In the genomic region with DNA sequence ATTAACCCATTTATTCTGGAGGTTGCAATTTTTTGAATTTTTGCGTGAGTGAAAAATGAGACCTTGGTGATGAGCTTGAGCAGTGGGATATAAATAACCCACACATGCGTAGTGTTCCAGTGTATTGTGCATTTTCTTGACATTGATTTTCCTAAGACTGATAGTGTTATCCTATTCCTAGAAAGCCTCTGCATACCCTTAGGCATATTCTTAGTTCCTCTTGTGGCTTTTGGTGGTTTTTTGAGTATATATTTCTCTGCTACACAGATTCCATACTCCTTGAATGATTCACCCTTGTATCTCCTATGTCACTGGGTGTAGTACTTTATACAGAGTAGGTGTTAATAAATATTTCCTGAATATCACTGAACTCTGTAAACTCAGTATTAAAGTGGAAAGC, we compare ENCODE assay signal across 24 cellular contexts.
DNase-seq lines count a peak whose midpoint lies in the region.
"Had no signal": no experiment of that assay in that cellular context is flagged by ENCODE, and none has a peak within 500 bp of the region (broad histone marks: within the 10 kb centered on the region; RNA-seq: fewer than 3 reads in every experiment).

No MANE protein-coding gene starts in this region.

- H3K27me3 ChIP-seq in adipocyte (replicated peaks; ENCODE audit: control insufficient read depth, insufficient read depth, low read length), result no peaks in the 10 kb centered on the region
- H3K27me3 ChIP-seq in mesenchymal stem cell (ENCODE audit: control insufficient read depth in 1 of 2, insufficient read depth in 1 of 2, low read length in 2 of 2), result no peaks in the 10 kb centered on the region
- H3K27me3 ChIP-seq: BE2C had no signal

- no peak overlapping the region for H2BK15ac ChIP-seq in mesenchymal stem cell (ENCODE audit: low read depth, poor library complexity, severe bottlenecking)

- H3K4ac ChIP-seq in mesenchymal stem cell (ENCODE audit: low read depth in 1 of 2, low read length in 2 of 2), result no peak overlapping the region

- no peak overlapping the region for H2AK5ac ChIP-seq in mesenchymal stem cell (ENCODE audit: low read length, severe bottlenecking)

- no peak overlapping the region for H2BK12ac ChIP-seq in mesenchymal stem cell (ENCODE audit: low read length in 2 of 2)

- no peaks in the 10 kb centered on the region for H3K36me3 ChIP-seq in adipocyte (ENCODE audit: control insufficient read depth, insufficient read depth, low read length, severe bottlenecking)
- H3K36me3 ChIP-seq in mesenchymal stem cell (ENCODE audit: control insufficient read depth in 1 of 2, insufficient read depth in 2 of 2, low read depth in 1 of 2, low read length in 2 of 2), result no peaks in the 10 kb centered on the region
- H3K36me3 ChIP-seq: BE2C had no signal

- H3K9ac ChIP-seq in adipocyte (ENCODE audit: low read length) (no peak overlapping the region), mesenchymal stem cell (ENCODE audit: low read length) (no peak overlapping the region)
- H3K9ac ChIP-seq: KMS-11 had no signal

- H2BK5ac ChIP-seq in mesenchymal stem cell (ENCODE audit: low read depth, low read length, poor library complexity, severe bottlenecking), result no peak overlapping the region

- no peak overlapping the region for H2BK120ac ChIP-seq in mesenchymal stem cell (ENCODE audit: low read depth, low read length)

- H3K4me3 ChIP-seq in adipocyte (ENCODE audit: low read length), result no peak overlapping the region
- no peak overlapping the region for H3K4me3 ChIP-seq in mesenchymal stem cell (ENCODE audit: insufficient read depth in 1 of 2, low read depth in 1 of 2, low read length in 2 of 2)
- H3K4me3 ChIP-seq: GM12878 had no signal

- H3K4me2 ChIP-seq in mesenchymal stem cell (ENCODE audit: low read length, poor library complexity, severe bottlenecking), result no peak overlapping the region
- H3K4me2 ChIP-seq: KMS-11 had no signal

- 100% methylated on average over 1 of the region's 2 CpGs for WGBS in mesenchymal stem cell

- DNase-seq in EH (ENCODE audit: low read depth) (peak; percentile 54), M059J (ENCODE audit: low read depth) (peak; percentile 42), adipocyte (ENCODE audit: low read depth) (peak; percentile 34), mesenchymal stem cell (peak; percentile 37), D341Med (ENCODE audit: low spot score) (no peak), C1 segment of cervical spinal cord (lab: John Stamatoyannopoulos, UW) (no peak), NCI-H774 (lab: John Stamatoyannopoulos, UW) (no peak), dermis blood vessel endothelial cell (no peak)
- DNase-seq: 8988T; ACHN; BE2C; Calu3; HCEC 1CT; NCI-H1092; NCI-H1417 treated with DMSO at 0.1 percent for 48 hours; NCI-H187; NCI-H2081 treated with DMSO at 0.1 percent for 48 hours; NCI-H2171; NCI-H524; NCI-H82; NK-92 treated with Interleukin-12 subunit alpha and Interleukin-12 subunit beta, amount 100 ng/mL, for 24 hours; T-cell had no signal

- H3K4me1 ChIP-seq in adipocyte (ENCODE audit: control insufficient read depth, insufficient read depth, low read length) (peaks cover 9% of the 10 kb centered on the region), mesenchymal stem cell (ENCODE audit: control insufficient read depth, insufficient read depth, low read depth, low read length) (no peaks in the 10 kb centered on the region)
- H3K4me1 ChIP-seq: BE2C had no signal

- H2AFZ ChIP-seq in mesenchymal stem cell (ENCODE audit: low read depth, low read length), result no peak overlapping the region

- no peak overlapping the region for H3K14ac ChIP-seq in mesenchymal stem cell (ENCODE audit: low read length in 2 of 2)

- no peaks in the 10 kb centered on the region for H3K79me1 ChIP-seq in mesenchymal stem cell (replicated peaks; ENCODE audit: low read length, poor library complexity, severe bottlenecking)

- H3K23ac ChIP-seq in mesenchymal stem cell (ENCODE audit: low read length in 2 of 2), result no peak overlapping the region

- H3K18ac ChIP-seq in mesenchymal stem cell (ENCODE audit: low read depth in 1 of 2, low read length in 2 of 2), result no peak overlapping the region

- no peak overlapping the region for H3K27ac ChIP-seq in mesenchymal stem cell (ENCODE audit: low read length, poor library complexity, severe bottlenecking)
- H3K27ac ChIP-seq: KMS-11 had no signal

- no peak overlapping the region for H4K8ac ChIP-seq in mesenchymal stem cell (ENCODE audit: low read length)

- no peak overlapping the region for H4K91ac ChIP-seq in mesenchymal stem cell (ENCODE audit: low read length)

- H3K9me3 ChIP-seq in adipocyte (ENCODE audit: control insufficient read depth, low read length) (no peaks in the 10 kb centered on the region), mesenchymal stem cell (ENCODE audit: control insufficient read depth, low read length) (no peaks in the 10 kb centered on the region)
- H3K9me3 ChIP-seq: BE2C had no signal

Comparison
In these comparisons a context has a peak if more than half of its experiments do, and no peak if none do; other contexts are left out.
1. DNase-seq: peak in EH (single experiment), M059J (single experiment), adipocyte (single experiment) and mesenchymal stem cell (single experiment); none in D341Med (single experiment), C1 segment of cervical spinal cord (0 of 14), NCI-H774 (single experiment) and dermis blood vessel endothelial cell (single experiment).